Comparison of ENCODE assay signal across 18 cellular contexts in the genomic region with DNA sequence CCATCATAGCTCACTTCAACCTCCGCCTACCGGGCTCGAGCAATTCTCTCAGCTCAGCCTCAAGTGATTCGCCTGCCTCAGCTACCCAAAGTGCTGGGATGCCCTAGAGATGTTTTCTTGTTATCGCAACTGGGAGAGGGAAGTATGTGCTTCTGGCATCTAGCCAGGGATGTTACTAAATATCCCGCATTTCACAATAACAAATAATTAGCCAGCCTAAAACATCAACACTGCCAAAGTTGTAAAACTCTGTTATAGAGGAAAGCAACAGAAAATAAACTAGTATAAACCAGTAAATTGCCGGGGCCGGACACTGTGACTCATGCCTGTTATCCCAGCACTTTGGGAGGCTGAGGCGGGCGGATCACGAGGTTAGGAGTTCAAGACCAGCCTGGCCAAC. TPM values are rescaled to one million over a fixed set of nuclear protein-coding genes. Genes with fewer than 3 reads are reported as not detected.
DNase-seq lines count a peak whose midpoint lies in the region; ATAC-seq and TF ChIP-seq lines count a peak whose summit lies in the region.
"Had no signal": no experiment of that assay in that cellular context is flagged by ENCODE, and none has a peak within 500 bp of the region (broad histone marks: within the 10 kb centered on the region; RNA-seq: fewer than 3 reads in every experiment).

No MANE protein-coding gene starts in this region.

- H3K4me2 ChIP-seq in PC-3 (ENCODE audit: low read length) = no peak overlapping the region

- POLR2A ChIA-PET in HEK293 (lab: Yijun Ruan, JAX) = interaction anchor here (0.6 to 0.7 kb wide), 2 partner anchors 10 to 520 kb away, joined by 4 to 7 read pairs; no protein-coding TSS in a partner anchor
- POLR2A ChIA-PET in PC-3 (lab: Charles Lee; ENCODE audit: unreplicated experiment) = no interaction called here

- H3K27me3 ChIP-seq in PC-3 (ENCODE audit: low read length) = peaks cover 4% of the 10 kb centered on the region; the same call in 1 of the 2 replicates

- BruUV-seq in PC-3 (replicated peaks; lab: Mats Ljungman, UMichigan) = no TSS peak

- H3K9me2 ChIP-seq in PC-3 (replicated peaks; ENCODE audit: low read length) = no peaks in the 10 kb centered on the region

- no peak overlapping the region for H3K9ac ChIP-seq in PC-3 (ENCODE audit: low read length)

- H3K4me3 ChIP-seq in HEK293 (ENCODE audit: low read depth, low read length) = no peak overlapping the region
- H3K4me3 ChIP-seq in PC-3 (ENCODE audit: low read length) = no peak overlapping the region
- H3K4me3 ChIP-seq: colonic mucosa had no signal

- H3K27ac ChIP-seq in HEK293 (ENCODE audit: extremely low read depth, low read depth, low read length) (no peak overlapping the region), PC-3 (ENCODE audit: low read length) (no peak overlapping the region)
- H3K27ac ChIP-seq: colonic mucosa had no signal

- H4K20me1 ChIP-seq in PC-3 (ENCODE audit: low read length) = no peaks in the 10 kb centered on the region

- no peaks in the 10 kb centered on the region for H3K79me2 ChIP-seq in PC-3 (ENCODE audit: low read length)

- CTCF ChIA-PET in HEK293 (lab: Yijun Ruan, JAX) = no interaction called here
- CTCF ChIA-PET in PC-3 (lab: Charles Lee) = no interaction called here

- H3K9me3 ChIP-seq in HEK293 (ENCODE audit: control insufficient read depth, insufficient read depth, low read depth, low read length) (no peaks in the 10 kb centered on the region), PC-3 (ENCODE audit: low read length) (no peaks in the 10 kb centered on the region)
- H3K9me3 ChIP-seq: colonic mucosa had no signal

- no peak overlapping the region for H2AFZ ChIP-seq in PC-3 (ENCODE audit: low read length)

- DNase-seq in A172 (ENCODE audit: low spot score) (peak; percentile 12), PC-3 (peak; percentile 72), fibroblast of the conjunctiva (ENCODE audit: low read depth) (peak; percentile 35), SHP77 treated with DMSO at 0.1 percent for 48 hours (lab: John Stamatoyannopoulos, UW) (no peak), HK-2 (ENCODE audit: unreplicated experiment) (no peak)
- DNase-seq: activated T-cell treated with anti-CD3 and anti-CD28 coated beads, Interleukin-2, amount 50 U/mL, for 24 hours; amygdala; colonic mucosa; mesendoderm; NCI-H2107; small intestine; T-helper 1 cell had no signal

- H3K36me3 ChIP-seq in HEK293 (ENCODE audit: control insufficient read depth in 2 of 2, insufficient read depth in 1 of 2, low read length in 2 of 2) (peaks cover 0 to 3% of the 10 kb centered on the region in 2 experiments; a peak in 1 of 3 replicates), PC-3 (ENCODE audit: low read depth, low read length) (no peaks in the 10 kb centered on the region)
- H3K36me3 ChIP-seq: colonic mucosa had no signal

- TF ChIP-seq CTCF in HEK293 (tag by site-specific recombination; IDR thresholded peaks at IDR 0.05) (no peak), PC-3 (conservative IDR thresholded peaks at IDR 0.05; ENCODE audit: low read depth, low read length) (no peak)

- ATAC-seq in PC-3 = no peak
- ATAC-seq in HG02642 (IDR thresholded peaks at IDR 0.05; ENCODE audit: poor library complexity, unreplicated experiment) = no peak
- ATAC-seq in GM21786 (IDR thresholded peaks at IDR 0.05; ENCODE audit: unreplicated experiment) = no peak
- ATAC-seq: esophagus mucosa had no signal

- H3K4me1 ChIP-seq in HEK293 (ENCODE audit: control insufficient read depth, insufficient read depth, low read length) (peaks cover 7% of the 10 kb centered on the region), PC-3 (ENCODE audit: insufficient read depth, low read length) (peaks cover 4% of the 10 kb centered on the region; the same call in 1 of the 2 replicates)
- H3K4me1 ChIP-seq: colonic mucosa had no signal

- H3F3A ChIP-seq in PC-3 (ENCODE audit: low read length, unreplicated experiment) = no peaks in the 10 kb centered on the region

- intact Hi-C loops in PC-3 (cut with micrococcal nuclease) = no loop called here

TF ChIP-seq in HEK293, 187 proteins besides CTCF, POLR2A, EP300 and RAD21 (continues in another document):
- TF ChIP-seq TSHZ1 (tag by site-specific recombination; IDR thresholded peaks at IDR 0.05; ENCODE audit: borderline replicate concordance) = no peak
- TF ChIP-seq TRIM28 (IDR thresholded peaks at IDR 0.05; ENCODE audit: borderline replicate concordance, low read length) = no peak
- TF ChIP-seq ZNF561 (tag by site-specific recombination; IDR thresholded peaks at IDR 0.05; ENCODE audit: borderline replicate concordance) = no peak
- TF ChIP-seq, protein P1, sequence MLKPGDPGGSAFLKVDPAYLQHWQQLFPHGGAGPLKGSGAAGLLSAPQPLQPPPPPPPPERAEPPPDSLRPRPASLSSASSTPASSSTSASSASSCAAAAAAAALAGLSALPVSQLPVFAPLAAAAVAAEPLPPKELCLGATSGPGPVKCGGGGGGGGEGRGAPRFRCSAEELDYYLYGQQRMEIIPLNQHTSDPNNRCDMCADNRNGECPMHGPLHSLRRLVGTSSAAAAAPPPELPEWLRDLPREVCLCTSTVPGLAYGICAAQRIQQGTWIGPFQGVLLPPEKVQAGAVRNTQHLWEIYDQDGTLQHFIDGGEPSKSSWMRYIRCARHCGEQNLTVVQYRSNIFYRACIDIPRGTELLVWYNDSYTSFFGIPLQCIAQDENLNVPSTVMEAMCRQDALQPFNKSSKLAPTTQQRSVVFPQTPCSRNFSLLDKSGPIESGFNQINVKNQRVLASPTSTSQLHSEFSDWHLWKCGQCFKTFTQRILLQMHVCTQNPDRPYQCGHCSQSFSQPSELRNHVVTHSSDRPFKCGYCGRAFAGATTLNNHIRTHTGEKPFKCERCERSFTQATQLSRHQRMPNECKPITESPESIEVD (tag by site-specific recombination; IDR thresholded peaks at IDR 0.05) = peak; percentile 82
- no peak for TF ChIP-seq ZNF16 (tag by site-specific recombination; IDR thresholded peaks at IDR 0.05; ENCODE audit: low read depth)
- TF ChIP-seq ZNF350 (tag by site-specific recombination; IDR thresholded peaks at IDR 0.05) = 0 out of 2 replicates have a peak, but pooled peaks have one; percentile 29
- TF ChIP-seq, protein P2, sequence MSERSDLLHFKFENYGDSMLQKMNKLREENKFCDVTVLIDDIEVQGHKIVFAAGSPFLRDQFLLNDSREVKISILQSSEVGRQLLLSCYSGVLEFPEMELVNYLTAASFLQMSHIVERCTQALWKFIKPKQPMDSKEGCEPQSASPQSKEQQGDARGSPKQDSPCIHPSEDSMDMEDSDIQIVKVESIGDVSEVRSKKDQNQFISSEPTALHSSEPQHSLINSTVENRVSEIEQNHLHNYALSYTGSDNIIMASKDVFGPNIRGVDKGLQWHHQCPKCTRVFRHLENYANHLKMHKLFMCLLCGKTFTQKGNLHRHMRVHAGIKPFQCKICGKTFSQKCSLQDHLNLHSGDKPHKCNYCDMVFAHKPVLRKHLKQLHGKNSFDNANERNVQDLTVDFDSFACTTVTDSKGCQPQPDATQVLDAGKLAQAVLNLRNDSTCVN (tag by site-specific recombination; optimal IDR thresholded peaks at IDR 0.05) = no peak
- TF ChIP-seq ZNF626 (tag by site-specific recombination; IDR thresholded peaks at IDR 0.05) = no peak
- TF ChIP-seq MYNN (tag by site-specific recombination; IDR thresholded peaks at IDR 0.05; ENCODE audit: borderline replicate concordance) = no peak
- TF ChIP-seq ZEB2 (tag by site-specific recombination; IDR thresholded peaks at IDR 0.05) = 0 out of 2 replicates have a peak, but pooled peaks have one; percentile 39
- TF ChIP-seq ZNF792 (tag by site-specific recombination; IDR thresholded peaks at IDR 0.05) = no peak
- TF ChIP-seq ZNF777 (tag by site-specific recombination; IDR thresholded peaks at IDR 0.05; ENCODE audit: borderline replicate concordance) = no peak
- no peak for TF ChIP-seq ZNF114 (tag by site-specific recombination; IDR thresholded peaks at IDR 0.05)
- TF ChIP-seq KLF10 (tag by site-specific recombination; IDR thresholded peaks at IDR 0.05) = no peak
- no peak for TF ChIP-seq ZNF341 (tag by site-specific recombination; IDR thresholded peaks at IDR 0.05; ENCODE audit: low read depth)
- no peak for TF ChIP-seq ZBTB21 (tag by site-specific recombination; IDR thresholded peaks at IDR 0.05)

RNA-seq across cellular contexts. Expression of gene INA, which starts 7.2 kb away (rescaled TPM):
- not detected in 2 replicates for total RNA-seq in A172 (2014; rRNA removed; shearing (Covaris generic))
- not detected in 2 replicates for total RNA-seq in PC-3 (2014; rRNA removed)
- total RNA-seq: OCI-LY7 had no signal

RNA-seq across cellular contexts. Expression of gene RPEL1, which starts 38.5 kb away (rescaled TPM):
- 0.05 and 0.17 TPM in 2 replicates for total RNA-seq in A172 (2014; rRNA removed; shearing (Covaris generic))
- not detected in 2 replicates for total RNA-seq in PC-3 (2014; rRNA removed)
- total RNA-seq: colonic mucosa, esophagus mucosa, H1, OCI-LY7 had no signal

Comparison
In these comparisons a context has a peak if more than half of its experiments do, and no peak if none do; other contexts are left out.
1. DNase-seq: peak in A172 (single experiment), PC-3 (single experiment) and fibroblast of the conjunctiva (single experiment); none in SHP77 treated with DMSO at 0.1 percent for 48 hours (single experiment) and HK-2 (single experiment).